Comparison of ENCODE assay signal across 1 cellular context in the genomic region with DNA sequence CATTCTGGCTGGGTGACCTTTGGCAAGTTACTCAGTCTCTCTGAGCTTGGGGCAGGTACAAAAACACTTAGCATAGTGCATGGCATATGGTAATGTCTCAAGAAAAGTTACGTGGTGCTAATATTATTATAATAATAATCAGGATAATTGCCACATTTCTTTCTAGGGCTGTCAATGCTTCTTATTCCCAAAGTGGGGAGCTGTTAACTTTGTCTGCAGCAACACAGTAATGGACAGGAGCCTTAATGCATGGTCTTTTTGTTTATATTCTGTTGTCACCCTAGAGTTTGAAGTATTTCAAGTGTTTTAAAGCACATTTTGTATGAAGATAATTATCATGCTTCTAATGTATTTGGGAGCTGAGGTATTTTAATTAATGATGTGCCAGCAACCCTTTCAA.
TF ChIP-seq lines count a peak whose summit lies in the region.

No MANE protein-coding gene starts in this region.

TF ChIP-seq in GM12878, 131 proteins besides CTCF, POLR2A, EP300 and RAD21 (continued from another document):
- TF ChIP-seq ZNF687 (IDR thresholded peaks at IDR 0.05), result no peak
- TF ChIP-seq, protein P1, sequence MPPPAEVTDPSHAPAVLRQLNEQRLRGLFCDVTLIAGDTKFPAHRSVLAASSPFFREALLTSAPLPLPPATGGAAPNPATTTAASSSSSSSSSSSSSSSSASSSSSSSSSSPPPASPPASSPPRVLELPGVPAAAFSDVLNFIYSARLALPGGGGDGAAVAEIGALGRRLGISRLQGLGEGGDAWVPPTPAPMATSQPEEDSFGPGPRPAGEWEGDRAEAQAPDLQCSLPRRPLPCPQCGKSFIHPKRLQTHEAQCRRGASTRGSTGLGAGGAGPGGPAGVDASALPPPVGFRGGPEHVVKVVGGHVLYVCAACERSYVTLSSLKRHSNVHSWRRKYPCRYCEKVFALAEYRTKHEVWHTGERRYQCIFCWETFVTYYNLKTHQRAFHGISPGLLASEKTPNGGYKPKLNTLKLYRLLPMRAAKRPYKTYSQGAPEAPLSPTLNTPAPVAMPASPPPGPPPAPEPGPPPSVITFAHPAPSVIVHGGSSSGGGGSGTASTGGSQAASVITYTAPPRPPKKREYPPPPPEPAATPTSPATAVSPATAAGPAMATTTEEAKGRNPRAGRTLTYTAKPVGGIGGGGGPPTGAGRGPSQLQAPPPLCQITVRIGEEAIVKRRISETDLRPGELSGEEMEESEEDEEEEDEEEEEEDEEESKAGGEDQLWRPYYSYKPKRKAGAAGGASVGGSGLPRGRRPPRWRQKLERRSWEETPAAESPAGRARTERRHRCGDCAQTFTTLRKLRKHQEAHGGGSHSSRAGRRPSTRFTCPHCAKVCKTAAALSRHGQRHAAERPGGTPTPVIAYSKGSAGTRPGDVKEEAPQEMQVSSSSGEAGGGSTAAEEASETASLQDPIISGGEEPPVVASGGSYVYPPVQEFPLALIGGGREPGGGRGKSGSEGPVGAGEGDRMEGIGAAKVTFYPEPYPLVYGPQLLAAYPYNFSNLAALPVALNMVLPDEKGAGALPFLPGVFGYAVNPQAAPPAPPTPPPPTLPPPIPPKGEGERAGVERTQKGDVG (CRISPR knock-in tag; IDR thresholded peaks at IDR 0.05), result no peak
- no peak for TF ChIP-seq BCL3 (IDR thresholded peaks at IDR 0.05; ENCODE audit: borderline replicate concordance, insufficient read depth, low read depth, low read length, poor library complexity, severe bottlenecking)
- TF ChIP-seq NFYA (IDR thresholded peaks at IDR 0.05; ENCODE audit: borderline replicate concordance, low read depth, low read length), result no peak
- TF ChIP-seq MTA2 (IDR thresholded peaks at IDR 0.05; ENCODE audit: low read depth), result no peak
- no peak for TF ChIP-seq NBN (IDR thresholded peaks at IDR 0.05)
- no peak for TF ChIP-seq CBFB (IDR thresholded peaks at IDR 0.05; ENCODE audit: low read depth)
- TF ChIP-seq SMAD5 (IDR thresholded peaks at IDR 0.05; ENCODE audit: low read depth), result no peak
- TF ChIP-seq, protein P2, sequence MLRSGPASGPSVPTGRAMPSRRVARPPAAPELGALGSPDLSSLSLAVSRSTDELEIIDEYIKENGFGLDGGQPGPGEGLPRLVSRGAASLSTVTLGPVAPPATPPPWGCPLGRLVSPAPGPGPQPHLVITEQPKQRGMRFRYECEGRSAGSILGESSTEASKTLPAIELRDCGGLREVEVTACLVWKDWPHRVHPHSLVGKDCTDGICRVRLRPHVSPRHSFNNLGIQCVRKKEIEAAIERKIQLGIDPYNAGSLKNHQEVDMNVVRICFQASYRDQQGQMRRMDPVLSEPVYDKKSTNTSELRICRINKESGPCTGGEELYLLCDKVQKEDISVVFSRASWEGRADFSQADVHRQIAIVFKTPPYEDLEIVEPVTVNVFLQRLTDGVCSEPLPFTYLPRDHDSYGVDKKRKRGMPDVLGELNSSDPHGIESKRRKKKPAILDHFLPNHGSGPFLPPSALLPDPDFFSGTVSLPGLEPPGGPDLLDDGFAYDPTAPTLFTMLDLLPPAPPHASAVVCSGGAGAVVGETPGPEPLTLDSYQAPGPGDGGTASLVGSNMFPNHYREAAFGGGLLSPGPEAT (IDR thresholded peaks at IDR 0.05; ENCODE audit: low read depth), result no peak
- no peak for TF ChIP-seq CREB1 (IDR thresholded peaks at IDR 0.05; ENCODE audit: low read depth)
- TF ChIP-seq NFXL1 (IDR thresholded peaks at IDR 0.05; ENCODE audit: borderline replicate concordance), result no peak
- TF ChIP-seq TCF3 (IDR thresholded peaks at IDR 0.05; ENCODE audit: borderline replicate concordance, insufficient read depth, low read depth, low read length), result no peak
- TF ChIP-seq ZBED1 (IDR thresholded peaks at IDR 0.05; ENCODE audit: borderline replicate concordance), result no peak
- TF ChIP-seq BHLHE40 (IDR thresholded peaks at IDR 0.05; ENCODE audit: borderline replicate concordance in 1 of 2, low read depth in 2 of 2, low read length in 1 of 2), result no peak
TF ChIP-seq in GM12878: peak in this region for 0.
